ENCODE assay signal across 8 cellular contexts in genomic region chr22:50171319-50171964, GRCh38. TPM values are rescaled to one million over a fixed set of nuclear protein-coding genes. Genes with fewer than 3 reads are reported as not detected.
DNase-seq lines count a peak whose midpoint lies in the region; ATAC-seq, FAIRE-seq and TF ChIP-seq lines count a peak whose summit lies in the region.

No MANE protein-coding gene starts in this region.

- intact Hi-C loops in HepG2 (cut with micrococcal nuclease; ENCODE audit: unreplicated experiment): no loop called here
- intact Hi-C loops in thyroid gland (cut with DNase I): no loop called here

- H3K36me3 Mint-ChIP-seq in activated naive CD4-positive, alpha-beta T cell treated with anti-CD3 and anti-CD28 coated beads, Interleukin-2, amount 10 ng/mL, durations not matched to agents 7 days and 5 days: peaks cover 2% of the 10 kb centered on the region
- no peaks in the 10 kb centered on the region for H3K36me3 Mint-ChIP-seq in astrocyte (ENCODE audit: low read depth, unreplicated experiment)

- H3K4me3 ChIP-seq in astrocyte (ENCODE audit: insufficient read depth, low read depth, low read length): no peak overlapping the region
- peak overlapping the region in 1 of 3 experiments; percentile 45; a peak in 2 of 6 replicates for H3K4me3 ChIP-seq in HepG2 (replicated peaks in 1 of 3; ENCODE audit: insufficient read depth in 1 of 3, low read depth in 2 of 3, low read length in 3 of 3)
- H3K4me3 ChIP-seq in thyroid gland (replicated peaks in 1 of 3): peak overlapping the region in 2 of 3 donors; percentile 35 to 50

- H3K79me2 ChIP-seq in astrocyte (ENCODE audit: insufficient read depth, low read length): no peaks in the 10 kb centered on the region
- no peaks in the 10 kb centered on the region for H3K79me2 ChIP-seq in HepG2 (ENCODE audit: insufficient read depth, low read length)

- H3K4me1 ChIP-seq in astrocyte (ENCODE audit: insufficient read depth, low read length) (no peaks in the 10 kb centered on the region), HepG2 (ENCODE audit: insufficient read depth, low read length) (peaks cover 19% of the 10 kb centered on the region), thyroid gland (peaks cover 5 to 16% of the 10 kb centered on the region in 2 donors)

- peak overlapping the region; percentile 69 for H3K4me3 Mint-ChIP-seq in activated naive CD4-positive, alpha-beta T cell treated with anti-CD3 and anti-CD28 coated beads, Interleukin-2, amount 10 ng/mL, durations not matched to agents 7 days and 5 days
- peak overlapping the region; percentile 83 for H3K4me3 Mint-ChIP-seq in astrocyte (ENCODE audit: unreplicated experiment)

- BruUV-seq in HepG2 (replicated peaks; lab: Mats Ljungman, UMichigan): TSS peak; percentile 54

- TF ChIP-seq CTCF in astrocyte (IDR thresholded peaks at IDR 0.05; ENCODE audit: insufficient read depth, low read depth, low read length) (no peak), HepG2 (CRISPR knock-in tag; IDR thresholded peaks at IDR 0.05) (no peak), thyroid gland (IDR thresholded peaks at IDR 0.05) (no peak)

- H3K27ac ChIP-seq in astrocyte (ENCODE audit: low read depth, low read length): no peak overlapping the region
- H3K27ac ChIP-seq in HepG2 (ENCODE audit: extremely low read length, insufficient read depth, low read length): peak overlapping the region; percentile 45
- H3K27ac ChIP-seq in thyroid gland: no peak overlapping the region

- 13% methylated on average over 2 of the region's 15 CpGs for WGBS in HepG2 (ENCODE audit: low lambda C conversion rate)
- WGBS in thyroid gland, 2 donors: 51 to 57% methylated on average over 5 to 7 of the region's 15 CpGs

- peaks cover 86% of the 10 kb centered on the region for H3K27me3 Mint-ChIP-seq in activated naive CD4-positive, alpha-beta T cell treated with anti-CD3 and anti-CD28 coated beads, Interleukin-2, amount 10 ng/mL, durations not matched to agents 7 days and 5 days
- H3K27me3 Mint-ChIP-seq in astrocyte (ENCODE audit: low read depth, unreplicated experiment): peaks cover 23% of the 10 kb centered on the region

- H3K9me3 Mint-ChIP-seq in activated naive CD4-positive, alpha-beta T cell treated with anti-CD3 and anti-CD28 coated beads, Interleukin-2, amount 10 ng/mL, durations not matched to agents 7 days and 5 days: no peaks in the 10 kb centered on the region
- H3K9me3 Mint-ChIP-seq in astrocyte (ENCODE audit: unreplicated experiment): no peaks in the 10 kb centered on the region

- H3K4me1 Mint-ChIP-seq in activated naive CD4-positive, alpha-beta T cell treated with anti-CD3 and anti-CD28 coated beads, Interleukin-2, amount 10 ng/mL, durations not matched to agents 7 days and 5 days: peaks cover 4% of the 10 kb centered on the region
- no peaks in the 10 kb centered on the region for H3K4me1 Mint-ChIP-seq in astrocyte (ENCODE audit: low read depth, unreplicated experiment)

- POLR2A ChIA-PET in HepG2 (lab: Yijun Ruan, JAX): interaction anchor here (1.2 kb wide), 1 partner anchor 15 kb away, joined by 3 read pairs; no protein-coding TSS in a partner anchor

- TF ChIP-seq RAD21 in HepG2 (CRISPR knock-in tag; IDR thresholded peaks at IDR 0.05): no peak

- H3K36me3 ChIP-seq in astrocyte (ENCODE audit: insufficient read depth, low read length): no peaks in the 10 kb centered on the region
- no peaks in the 10 kb centered on the region for H3K36me3 ChIP-seq in HepG2 (replicated peaks in 1 of 2; ENCODE audit: control insufficient read depth in 1 of 2, insufficient read depth in 2 of 2, low read length in 2 of 2)
- no peaks in the 10 kb centered on the region for H3K36me3 ChIP-seq in thyroid gland

- H3K9ac ChIP-seq in astrocyte (ENCODE audit: low read length) (no peak overlapping the region), HepG2 (ENCODE audit: insufficient read depth, low read depth, low read length) (peak overlapping the region; percentile 55)

- H3K9me3 ChIP-seq in astrocyte (ENCODE audit: insufficient read depth, low read depth, low read length) (no peaks in the 10 kb centered on the region), HepG2 (ENCODE audit: low read length) (no peaks in the 10 kb centered on the region), thyroid gland (no peaks in the 10 kb centered on the region)

- no peak overlapping the region for H2AFZ ChIP-seq in astrocyte (ENCODE audit: low read depth, low read length)
- no peak overlapping the region for H2AFZ ChIP-seq in HepG2 (ENCODE audit: low read length)

- H4K20me1 ChIP-seq in astrocyte (ENCODE audit: insufficient read depth, low read length) (no peaks in the 10 kb centered on the region), HepG2 (ENCODE audit: insufficient read depth, low read length) (no peaks in the 10 kb centered on the region)

- H3K27me3 ChIP-seq in astrocyte (ENCODE audit: insufficient read depth, low read length) (peaks cover 8% of the 10 kb centered on the region), HepG2 (ENCODE audit: control insufficient read depth in 1 of 2, insufficient read depth in 2 of 2, low read length in 2 of 2) (peaks cover 0 to 11% of the 10 kb centered on the region in 2 experiments; a peak in 2 of 5 replicates), thyroid gland (no peaks in the 10 kb centered on the region)

- ATAC-seq in HepG2 (peak; percentile 37), HG03378 (IDR thresholded peaks at IDR 0.05; ENCODE audit: unreplicated experiment) (no peak), GM21619 (IDR thresholded peaks at IDR 0.05; ENCODE audit: unreplicated experiment) (no peak)

- CTCF ChIA-PET in activated naive CD4-positive, alpha-beta T cell treated with anti-CD3 and anti-CD28 coated beads, Interleukin-2, amount 10 ng/mL, durations not matched to agents 7 days and 5 days (lab: Charles Lee): no interaction called here
- CTCF ChIA-PET in HepG2 (lab: Yijun Ruan, JAX; ENCODE audit: low intra/inter-chr PET ratio, low total read pairs): no interaction called here

- in situ Hi-C loops in HepG2 (cut with HindIII; ENCODE audit: extremely low pct_ligation_motif_present, low pct_unique_long_range_greater_than_20kb): no loop called here

- DNase-seq in activated naive CD4-positive, alpha-beta T cell treated with anti-CD3 and anti-CD28 coated beads, Interleukin-2, amount 10 ng/mL, durations not matched to agents 7 days and 5 days: no peak
- no peak for DNase-seq in activated naive CD4-positive, alpha-beta T cell treated with anti-CD3 and anti-CD28 coated beads, Interleukin-2, amount 50 U/mL, for 16 hours
- DNase-seq in astrocyte (ENCODE audit: low read depth): no peak
- no peak for DNase-seq in HepG2 (ENCODE audit: low spot score)
- peak; percentile 38 to 43 for DNase-seq in thyroid gland
- no peak for DNase-seq in nucleus accumbens (lab: John Stamatoyannopoulos, UW)

- TF ChIP-seq POLR2A in HepG2 (IDR thresholded peaks at IDR 0.05; ENCODE audit: insufficient read depth in 1 of 2, low read depth in 2 of 2, low read length in 2 of 2) (no peak), thyroid gland (IDR thresholded peaks at IDR 0.05) (no peak)

- TF ChIP-seq EP300 in HepG2 (IDR thresholded peaks at IDR 0.05; ENCODE audit: low read depth in 2 of 2, low read length in 2 of 2): no peak
- TF ChIP-seq EP300 in HepG2 (CRISPR knock-in tag; IDR thresholded peaks at IDR 0.05; ENCODE audit: borderline replicate concordance): no peak

- FAIRE-seq in astrocyte (lab: Jason Lieb, UNC) (no peak), HepG2 (lab: Jason Lieb, UNC) (no peak)

- H3K4me2 ChIP-seq in astrocyte (ENCODE audit: low read length) (peak overlapping the region; percentile 76), HepG2 (ENCODE audit: low read depth, low read length) (peak overlapping the region; percentile 64)

- H3K27ac Mint-ChIP-seq in activated naive CD4-positive, alpha-beta T cell treated with anti-CD3 and anti-CD28 coated beads, Interleukin-2, amount 10 ng/mL, durations not matched to agents 7 days and 5 days: no peak overlapping the region
- no peak overlapping the region for H3K27ac Mint-ChIP-seq in astrocyte (ENCODE audit: unreplicated experiment)

RNA-seq across cellular contexts. Expression of gene PANX2, which starts 0.9 kb away (rescaled TPM):
- total RNA-seq in astrocyte (2.3 and 2.8 TPM in 2 replicates), HepG2 (2016; rRNA removed; fragmentation: Illumina TruSeq; extraction: Trizol) (0.15 and 0.58 TPM in 2 replicates), thyroid gland (10 to 100 TPM in 3 of 4 donors, 1 to 10 TPM in 1; 9.0 to 12.1 (median 10.9) TPM)
- 0.20 and 0.35 TPM in 2 replicates for total RNA-seq in HepG2 (2016; cell fraction: cytosol; rRNA removed; fragmentation: Illumina TruSeq; extraction: Trizol; ENCODE audit: low read depth)
- 0.19 TPM in 2 replicates for total RNA-seq in HepG2 (2016; cell fraction: insoluble cytoplasmic fraction; rRNA removed; fragmentation: Illumina TruSeq; extraction: Trizol)
- total RNA-seq in HepG2 (2016; cell fraction: membrane; rRNA removed; fragmentation: Illumina TruSeq; extraction: Trizol): 1.1 and 1.4 TPM in 2 replicates
- total RNA-seq in HepG2 (2016; cell fraction: nucleus; rRNA removed; fragmentation: Illumina TruSeq; extraction: Trizol): 0.47 and 0.56 TPM in 2 replicates
- 1.1 TPM in 2 replicates for polyA plus RNA-seq in HepG2 (2011; rRNA removed)
- polyA plus RNA-seq in HepG2 (2011; cell fraction: cytosol; rRNA removed): 0.99 and 1.7 TPM in 2 replicates
- polyA plus RNA-seq in HepG2 (2011; cell fraction: nucleus; rRNA removed): 2.5 and 4.2 TPM in 2 replicates
- 1.6 and 3.8 TPM in 2 replicates for polyA plus RNA-seq in HepG2 (2012)
- polyA plus RNA-seq in HepG2 (2016; cell fraction: cytosol; fragmentation: Illumina TruSeq; extraction: Trizol; ENCODE audit: low read depth): 1.3 and 1.4 TPM in 2 replicates
- polyA plus RNA-seq in HepG2 (2016; cell fraction: insoluble cytoplasmic fraction; fragmentation: Illumina TruSeq; extraction: Trizol; ENCODE audit: low read depth): 1.1 and 1.4 TPM in 2 replicates
- 2.9 and 3.6 TPM in 2 replicates for polyA plus RNA-seq in HepG2 (2016; cell fraction: membrane; fragmentation: Illumina TruSeq; extraction: Trizol; ENCODE audit: low read depth)
- 2.0 and 2.3 TPM in 2 replicates for polyA plus RNA-seq in HepG2 (2016; cell fraction: nucleus; fragmentation: Illumina TruSeq; extraction: Trizol; ENCODE audit: insufficient read depth, low read depth)
- 0.78 and 0.84 TPM in 2 replicates for polyA minus RNA-seq in HepG2 (2011; rRNA and poly(A)+ RNA removed; ENCODE audit: low replicate concordance)
- 0.30 and 0.79 TPM in 2 replicates for polyA minus RNA-seq in HepG2 (2011; cell fraction: cytosol; rRNA and poly(A)+ RNA removed)
- 0.37 and 0.39 TPM in 2 replicates for polyA minus RNA-seq in HepG2 (2011; cell fraction: nucleus; rRNA and poly(A)+ RNA removed)

RNA-seq across cellular contexts. Expression of gene TRABD, which starts 14.3 kb away (rescaled TPM):
- 34.0 and 35.7 TPM in 2 replicates for total RNA-seq in astrocyte
- total RNA-seq in HepG2 (2016; rRNA removed; fragmentation: Illumina TruSeq; extraction: Trizol): 16.2 and 21.5 TPM in 2 replicates
- total RNA-seq in HepG2 (2016; cell fraction: cytosol; rRNA removed; fragmentation: Illumina TruSeq; extraction: Trizol; ENCODE audit: low read depth): 8.1 and 8.5 TPM in 2 replicates
- 14.1 and 20.1 TPM in 2 replicates for total RNA-seq in HepG2 (2016; cell fraction: insoluble cytoplasmic fraction; rRNA removed; fragmentation: Illumina TruSeq; extraction: Trizol)
- total RNA-seq in HepG2 (2016; cell fraction: membrane; rRNA removed; fragmentation: Illumina TruSeq; extraction: Trizol): 15.9 and 17.7 TPM in 2 replicates
- total RNA-seq in HepG2 (2016; cell fraction: nucleus; rRNA removed; fragmentation: Illumina TruSeq; extraction: Trizol): 12.3 and 17.7 TPM in 2 replicates
- 28.9 and 36.8 TPM in 2 replicates for polyA plus RNA-seq in HepG2 (2011; rRNA removed)
- polyA plus RNA-seq in HepG2 (2011; cell fraction: cytosol; rRNA removed): 15.8 and 28.0 TPM in 2 replicates
- 241 and 327 TPM in 2 replicates for polyA plus RNA-seq in HepG2 (2011; cell fraction: nucleus; rRNA removed)
- polyA plus RNA-seq in HepG2 (2012): 19.6 and 35.2 TPM in 2 replicates
- polyA plus RNA-seq in HepG2 (2016; cell fraction: cytosol; fragmentation: Illumina TruSeq; extraction: Trizol; ENCODE audit: low read depth): 10.4 and 11.2 TPM in 2 replicates
- 19.9 and 22.8 TPM in 2 replicates for polyA plus RNA-seq in HepG2 (2016; cell fraction: insoluble cytoplasmic fraction; fragmentation: Illumina TruSeq; extraction: Trizol; ENCODE audit: low read depth)
- 15.2 and 16.9 TPM in 2 replicates for polyA plus RNA-seq in HepG2 (2016; cell fraction: membrane; fragmentation: Illumina TruSeq; extraction: Trizol; ENCODE audit: low read depth)
- polyA plus RNA-seq in HepG2 (2016; cell fraction: nucleus; fragmentation: Illumina TruSeq; extraction: Trizol; ENCODE audit: insufficient read depth, low read depth): 56.6 and 60.9 TPM in 2 replicates
- polyA minus RNA-seq in HepG2 (2011; rRNA and poly(A)+ RNA removed; ENCODE audit: low replicate concordance): 22.4 and 30.1 TPM in 2 replicates
- 9.7 and 11.7 TPM in 2 replicates for polyA minus RNA-seq in HepG2 (2011; cell fraction: cytosol; rRNA and poly(A)+ RNA removed)
- 14.4 and 18.2 TPM in 2 replicates for polyA minus RNA-seq in HepG2 (2011; cell fraction: nucleus; rRNA and poly(A)+ RNA removed)
- total RNA-seq in thyroid gland: 10 to 100 TPM; 26.6 to 51.9 (median 31.5) TPM

RNA-seq across cellular contexts. Expression of gene SELENOO, which starts 29.4 kb away (rescaled TPM):
- 16.9 and 18.5 TPM in 2 replicates for total RNA-seq in astrocyte
- total RNA-seq in HepG2 (2016; rRNA removed; fragmentation: Illumina TruSeq; extraction: Trizol): 12.5 and 19.0 TPM in 2 replicates
- total RNA-seq in HepG2 (2016; cell fraction: cytosol; rRNA removed; fragmentation: Illumina TruSeq; extraction: Trizol; ENCODE audit: low read depth): 2.8 and 3.8 TPM in 2 replicates
- total RNA-seq in HepG2 (2016; cell fraction: insoluble cytoplasmic fraction; rRNA removed; fragmentation: Illumina TruSeq; extraction: Trizol): 9.4 and 19.8 TPM in 2 replicates
- total RNA-seq in HepG2 (2016; cell fraction: membrane; rRNA removed; fragmentation: Illumina TruSeq; extraction: Trizol): 6.0 and 7.6 TPM in 2 replicates
- 18.8 and 19.9 TPM in 2 replicates for total RNA-seq in HepG2 (2016; cell fraction: nucleus; rRNA removed; fragmentation: Illumina TruSeq; extraction: Trizol)
- polyA plus RNA-seq in HepG2 (2011; rRNA removed): 14.4 and 18.7 TPM in 2 replicates
- 10.0 and 18.1 TPM in 2 replicates for polyA plus RNA-seq in HepG2 (2011; cell fraction: cytosol; rRNA removed)
- polyA plus RNA-seq in HepG2 (2011; cell fraction: nucleus; rRNA removed): 88.6 and 104 TPM in 2 replicates
- 10.9 and 17.7 TPM in 2 replicates for polyA plus RNA-seq in HepG2 (2012)
- polyA plus RNA-seq in HepG2 (2016; cell fraction: cytosol; fragmentation: Illumina TruSeq; extraction: Trizol; ENCODE audit: low read depth): 3.5 and 4.0 TPM in 2 replicates
- polyA plus RNA-seq in HepG2 (2016; cell fraction: insoluble cytoplasmic fraction; fragmentation: Illumina TruSeq; extraction: Trizol; ENCODE audit: low read depth): 9.5 and 12.3 TPM in 2 replicates
- polyA plus RNA-seq in HepG2 (2016; cell fraction: membrane; fragmentation: Illumina TruSeq; extraction: Trizol; ENCODE audit: low read depth): 4.9 and 5.3 TPM in 2 replicates
- polyA plus RNA-seq in HepG2 (2016; cell fraction: nucleus; fragmentation: Illumina TruSeq; extraction: Trizol; ENCODE audit: insufficient read depth, low read depth): 54.2 and 57.7 TPM in 2 replicates
- 9.7 and 16.7 TPM in 2 replicates for polyA minus RNA-seq in HepG2 (2011; rRNA and poly(A)+ RNA removed; ENCODE audit: low replicate concordance)
- 6.4 and 6.9 TPM in 2 replicates for polyA minus RNA-seq in HepG2 (2011; cell fraction: cytosol; rRNA and poly(A)+ RNA removed)
- polyA minus RNA-seq in HepG2 (2011; cell fraction: nucleus; rRNA and poly(A)+ RNA removed): 7.5 and 7.7 TPM in 2 replicates
- 10 to 100 TPM; 20.7 to 50.6 (median 31.0) TPM for total RNA-seq in thyroid gland

Comparison
In these comparisons a context has a peak if more than half of its experiments do, and no peak if none do; other contexts are left out.
1. DNase-seq: peak in thyroid gland (2 of 2); none in activated naive CD4-positive, alpha-beta T cell treated with anti-CD3 and anti-CD28 coated beads, Interleukin-2, amount 10 ng/mL, durations not matched to agents 7 days and 5 days (single experiment), activated naive CD4-positive, alpha-beta T cell treated with anti-CD3 and anti-CD28 coated beads, Interleukin-2, amount 50 U/mL, for 16 hours (single experiment), astrocyte (single experiment), HepG2 (single experiment) and nucleus accumbens (0 of 56).